In genomic region chr4:8281519-8282133, GRCh38 we compare ENCODE assay signal across 16 cellular contexts. TPM values are rescaled to one million over a fixed set of nuclear protein-coding genes. Genes with fewer than 3 reads are reported as not detected.
DNase-seq lines count a peak whose midpoint lies in the region; ATAC-seq and TF ChIP-seq lines count a peak whose summit lies in the region.
"Had no signal": no experiment of that assay in that cellular context is flagged by ENCODE, and none has a peak within 500 bp of the region (broad histone marks: within the 10 kb centered on the region; RNA-seq: fewer than 3 reads in every experiment).

No MANE protein-coding gene starts in this region.

- H3K27me3 ChIP-seq in esophagus muscularis mucosa: no peaks in the 10 kb centered on the region
- H3K27me3 ChIP-seq in lower lobe of right lung (ENCODE audit: low read depth): no peaks in the 10 kb centered on the region
- no peaks in the 10 kb centered on the region for H3K27me3 ChIP-seq in upper lobe of right lung
- no peaks in the 10 kb centered on the region for H3K27me3 ChIP-seq in SK-N-SH (ENCODE audit: insufficient read depth)
- H3K27me3 ChIP-seq: cardiac muscle cell had no signal

- peaks cover 0 to 4% (median 2%) of the 10 kb centered on the region in 4 donors for H3K36me3 ChIP-seq in esophagus muscularis mucosa
- no peaks in the 10 kb centered on the region for H3K36me3 ChIP-seq in lower lobe of right lung
- H3K36me3 ChIP-seq in upper lobe of right lung: no peaks in the 10 kb centered on the region
- no peaks in the 10 kb centered on the region for H3K36me3 ChIP-seq in SK-N-SH (replicated peaks in 1 of 2; ENCODE audit: control insufficient read depth in 1 of 2, insufficient read depth in 2 of 2, low read length in 1 of 2)
- H3K36me3 ChIP-seq: cardiac muscle cell, prostate gland had no signal

- H3K79me2 ChIP-seq in SK-N-SH (ENCODE audit: insufficient read depth): no peaks in the 10 kb centered on the region

- H3F3A ChIP-seq in SK-N-SH (replicated peaks; ENCODE audit: insufficient read depth): no peaks in the 10 kb centered on the region

- TF ChIP-seq RAD21 in SK-N-SH (IDR thresholded peaks at IDR 0.05; ENCODE audit: low read length): no peak

- intact Hi-C loops in esophagus muscularis mucosa (cut with DNase I): no loop called here
- intact Hi-C loops in lower lobe of right lung (cut with DNase I): no loop called here
- intact Hi-C loops in upper lobe of right lung (cut with DNase I): no loop called here

- H3K4me1 ChIP-seq in esophagus muscularis mucosa: peaks cover 33 to 86% (median 68%) of the 10 kb centered on the region in 4 donors
- peaks cover 13% of the 10 kb centered on the region for H3K4me1 ChIP-seq in lower lobe of right lung
- H3K4me1 ChIP-seq in upper lobe of right lung: peaks cover 6% of the 10 kb centered on the region
- H3K4me1 ChIP-seq in SK-N-SH (ENCODE audit: control insufficient read depth in 1 of 2, insufficient read depth in 2 of 2, low read depth in 1 of 2, low read length in 1 of 2): peaks cover 22 to 32% of the 10 kb centered on the region in 2 experiments; a peak in 3 of 4 replicates

- H4K20me1 ChIP-seq in SK-N-SH (ENCODE audit: insufficient read depth): no peaks in the 10 kb centered on the region

- no peaks in the 10 kb centered on the region for H3K9me2 ChIP-seq in SK-N-SH

- no peak overlapping the region for H3K9ac ChIP-seq in SK-N-SH

- H3K9me3 ChIP-seq in esophagus muscularis mucosa: no peaks in the 10 kb centered on the region
- H3K9me3 ChIP-seq in lower lobe of right lung: no peaks in the 10 kb centered on the region
- no peaks in the 10 kb centered on the region for H3K9me3 ChIP-seq in upper lobe of right lung
- H3K9me3 ChIP-seq in SK-N-SH: no peaks in the 10 kb centered on the region
- H3K9me3 ChIP-seq: prostate gland had no signal

- peak; percentile 74 for DNase-seq in GM04504 (ENCODE audit: low read depth)
- no peak for DNase-seq in esophagus muscularis mucosa (ENCODE audit: extremely low spot score)
- DNase-seq in lower lobe of right lung: peak; percentile 59
- DNase-seq in upper lobe of right lung: no peak
- no peak for DNase-seq in activated gamma-delta T cell (lab: John Stamatoyannopoulos, UW)
- DNase-seq in SK-N-SH: no peak
- no peak for DNase-seq in NCI-H2107 (lab: John Stamatoyannopoulos, UW)
- DNase-seq: activated CD4-positive, alpha-beta T cell treated with anti-CD3 and anti-CD28 coated beads, Interleukin-2, amount 50 U/mL, for 4 hours; activated effector memory CD4-positive, alpha-beta T cell treated with Interleukin-2 at 50 U/mL for 16 hours; NCI-H510A; stimulated activated CD4-positive, alpha-beta T cell treated with anti-CD3 and anti-CD28 coated beads, Interleukin-4, amount 100 ng/mL, for 1 hour had no signal

- POLR2A ChIA-PET in SK-N-SH (lab: Yijun Ruan, JAX): no interaction called here

- no peak for TF ChIP-seq EP300 in esophagus muscularis mucosa (IDR thresholded peaks at IDR 0.05)
- no peak for TF ChIP-seq EP300 in SK-N-SH (IDR thresholded peaks at IDR 0.05; ENCODE audit: borderline replicate concordance in 1 of 2, low read depth in 1 of 2, low read length in 1 of 2)

- CTCF ChIA-PET in SK-N-SH (lab: Yijun Ruan, JAX): interaction anchor here (1.0 to 1.8 kb wide), 2 partner anchors 105 to 121 kb away, joined by 3 to 7 read pairs; no protein-coding TSS in a partner anchor

- no peak overlapping the region for H2AFZ ChIP-seq in SK-N-SH (ENCODE audit: low read depth)

- H3K27ac ChIP-seq in esophagus muscularis mucosa (replicated peaks in 1 of 4): peak overlapping the region; percentile 34 to 64 (median 50)
- H3K27ac ChIP-seq in lower lobe of right lung: no peak overlapping the region
- no peak overlapping the region for H3K27ac ChIP-seq in upper lobe of right lung
- H3K27ac ChIP-seq in SK-N-SH (ENCODE audit: low read depth in 2 of 2, low read length in 1 of 2): no peak overlapping the region
- H3K27ac ChIP-seq: cardiac muscle cell had no signal

- peak; percentile 7 to 62 for ATAC-seq in lower lobe of right lung
- peak; percentile 32 for ATAC-seq in upper lobe of right lung
- ATAC-seq in esophagus mucosa: no peak
- ATAC-seq: HepG2; stimulated activated effector memory CD8-positive, alpha-beta T cell treated with anti-CD3 and anti-CD28 coated beads, Interleukin-12 subunit alpha, Interleukin-12 subunit beta, amount 100 ng/mL, for 72 hours had no signal

- TF ChIP-seq POLR2A in esophagus muscularis mucosa (IDR thresholded peaks at IDR 0.05; ENCODE audit: low read depth): no peak

- H3K4me2 ChIP-seq in SK-N-SH: no peak overlapping the region

- 44% methylated on average over 10 of the region's 19 CpGs for WGBS in esophagus muscularis mucosa
- WGBS in SK-N-SH (ENCODE audit: low lambda C conversion rate): 93% methylated on average over 8 of the region's 19 CpGs

- no peak for TF ChIP-seq CTCF in esophagus muscularis mucosa (IDR thresholded peaks at IDR 0.05)
- TF ChIP-seq CTCF in lower lobe of right lung (IDR thresholded peaks at IDR 0.05): no peak
- TF ChIP-seq CTCF in upper lobe of right lung (IDR thresholded peaks at IDR 0.05): no peak
- no peak for TF ChIP-seq CTCF in SK-N-SH (IDR thresholded peaks at IDR 0.05)

- H3K4me3 ChIP-seq in esophagus muscularis mucosa (no peak overlapping the region), lower lobe of right lung (no peak overlapping the region), upper lobe of right lung (no peak overlapping the region), SK-N-SH (ENCODE audit: low read depth in 2 of 2, low read length in 1 of 2) (no peak overlapping the region)
- H3K4me3 ChIP-seq: cardiac muscle cell, prostate gland had no signal

TF ChIP-seq in SK-N-SH, 30 proteins besides CTCF, POLR2A, EP300 and RAD21 (continues in another document):
- TF ChIP-seq SMC3 (IDR thresholded peaks at IDR 0.05; ENCODE audit: low read depth, low read length) (no peak), JUND (IDR thresholded peaks at IDR 0.05) (no peak), MXI1 (IDR thresholded peaks at IDR 0.05; ENCODE audit: low read depth, low read length) (no peak), POLR2AphosphoS5 (IDR thresholded peaks at IDR 0.05; ENCODE audit: low read depth, low read length) (no peak), GATA2 (CRISPR knock-in tag; IDR thresholded peaks at IDR 0.05) (no peak), RXRA (IDR thresholded peaks at IDR 0.05; ENCODE audit: borderline replicate concordance, low read depth) (no peak), FOSL2 (IDR thresholded peaks at IDR 0.05; ENCODE audit: borderline replicate concordance, low read depth) (no peak), PBX3 (IDR thresholded peaks at IDR 0.05) (no peak), RCOR1 (IDR thresholded peaks at IDR 0.05; ENCODE audit: low read length) (no peak), FOXJ3 (CRISPR knock-in tag; IDR thresholded peaks at IDR 0.05) (no peak), ZBTB33 (IDR thresholded peaks at IDR 0.05; ENCODE audit: borderline replicate concordance, low read depth) (no peak), IRF3 (IDR thresholded peaks at IDR 0.05; ENCODE audit: low read depth, low read length) (no peak), SIN3A (IDR thresholded peaks at IDR 0.05; ENCODE audit: borderline replicate concordance, low read depth, low read length) (no peak), USF2 (IDR thresholded peaks at IDR 0.05; ENCODE audit: borderline replicate concordance, low read depth, low read length) (no peak), FOXM1 (IDR thresholded peaks at IDR 0.05; ENCODE audit: low read depth) (no peak)

RNA-seq across cellular contexts. Expression of gene HTRA3, which starts 12.1 kb away (rescaled TPM):
- total RNA-seq in esophagus muscularis mucosa (10 to 100 TPM; 56.1 to 82.2 (median 67.2) TPM), lower lobe of right lung (15.5 TPM), upper lobe of right lung (25.0 TPM), esophagus mucosa (1.0 TPM)
- polyA plus RNA-seq in SK-N-SH (2012; rRNA removed): 0.05 TPM in 1 of 2 replicates, not detected in the other
- 0.01 and 0.03 TPM in 2 replicates for polyA plus RNA-seq in SK-N-SH (2012; cell fraction: cytosol; rRNA removed)
- 0.04 and 0.05 TPM in 2 replicates for polyA plus RNA-seq in SK-N-SH (2012; cell fraction: nucleus; rRNA removed)
- total RNA-seq: HepG2 had no signal

Comparison
In these comparisons a context has a peak if more than half of its experiments do, and no peak if none do; other contexts are left out.
1. DNase-seq: peak in GM04504 (single experiment) and lower lobe of right lung (single experiment); none in esophagus muscularis mucosa (single experiment), upper lobe of right lung (single experiment), activated gamma-delta T cell (single experiment), SK-N-SH (single experiment) and NCI-H2107 (single experiment).
2. H3K27ac ChIP-seq: peak in esophagus muscularis mucosa (4 of 4); none in lower lobe of right lung (single experiment), upper lobe of right lung (single experiment) and SK-N-SH (0 of 2).